In genomic region chr11:89047159-89047558, GRCh38 we compare ENCODE assay signal across 13 cellular contexts. TPM values are rescaled to one million over a fixed set of nuclear protein-coding genes. Genes with fewer than 3 reads are reported as not detected.
"Had no signal": no experiment of that assay in that cellular context is flagged by ENCODE, and none has a peak within 500 bp of the region (broad histone marks: within the 10 kb centered on the region; RNA-seq: fewer than 3 reads in every experiment).

No MANE protein-coding gene starts in this region.

RNA-seq across cellular contexts. Expression of gene GRM5, which starts 18.6 kb away (rescaled TPM):
- total RNA-seq: activated B cell treated with CpG ODN at 0.5 μM for 24 hours; activated CD4-positive, alpha-beta memory T cell treated with anti-CD3 and anti-CD28 coated beads, Interleukin-2, amount 10 ng/mL, durations not matched to agents 7 days and 5 days; activated CD4-positive, alpha-beta T cell treated with anti-CD3 and anti-CD28 coated beads for 36 hours; activated CD4-positive, alpha-beta T cell treated with anti-CD3 and anti-CD28 coated beads, Interleukin-2, amount 10 ng/mL, durations not matched to agents 24 days and 14 days; activated CD4-positive, alpha-beta T cell treated with anti-CD3 and anti-CD28 coated beads, Interleukin-2, amount 10 ng/mL, durations not matched to agents 7 days and 5 days; activated CD8-positive, alpha-beta memory T cell treated with anti-CD3 and anti-CD28 coated beads for 36 hours; activated CD8-positive, alpha-beta memory T cell treated with anti-CD3 and anti-CD28 coated beads, Interleukin-2, amount 10 ng/mL, durations not matched to agents 7 days and 5 days; activated CD8-positive, alpha-beta T cell treated with anti-CD3 and anti-CD28 coated beads for 36 hours; activated CD8-positive, alpha-beta T cell treated with anti-CD3 and anti-CD28 coated beads, Interleukin-2, amount 10 ng/mL, durations not matched to agents 7 days and 5 days; T-cell; T-helper 1 cell treated with Interleukin-12 subunit alpha and Interleukin-12 subunit beta and Interleukin-4 antibody, amounts not matched to agents 30 ng/mL and 1 ng/mL, for 36 hours; T-helper 17 cell; T-helper 2 cell treated with Interferon-gamma antibody and Interleukin-4, amounts not matched to agents 100 ng/mL and 5 ng/mL, for 36 hours had no signal
